ENCODE assay signal across 21 cellular contexts in genomic region chrX:7318661-7319060, GRCh38.
DNase-seq lines count a peak whose midpoint lies in the region; ATAC-seq, FAIRE-seq and TF ChIP-seq lines count a peak whose summit lies in the region.
"Had no signal": no experiment of that assay in that cellular context is flagged by ENCODE, and none has a peak within 500 bp of the region (broad histone marks: within the 10 kb centered on the region; RNA-seq: fewer than 3 reads in every experiment).

No MANE protein-coding gene starts in this region.

- no peak overlapping the region for H3K4me3 ChIP-seq in keratinocyte (ENCODE audit: control insufficient read depth in 2 of 3, extremely low read depth in 1 of 3, insufficient read depth in 2 of 3, low read depth in 1 of 3, low read length in 3 of 3)

- no peak overlapping the region for H2AFZ ChIP-seq in keratinocyte (ENCODE audit: control insufficient read depth, low read length)

- H3K27me3 Mint-ChIP-seq in HFFc6 (ENCODE audit: insufficient read depth) (no peaks in the 10 kb centered on the region), WTC11 (ENCODE audit: low read depth) (no peaks in the 10 kb centered on the region; the same call in 1 of the 2 replicates)
- H3K27me3 Mint-ChIP-seq: CD4-positive, alpha-beta memory T cell; IgD-negative memory B cell had no signal

- no peak overlapping the region for H3K9ac ChIP-seq in keratinocyte (ENCODE audit: control insufficient read depth, extremely low read depth, insufficient read depth, low read length)
- H3K9ac ChIP-seq: SK-N-SH had no signal

- CTCF ChIA-PET in WTC11 (lab: Charles Lee): interaction anchor here (0.5 to 1.2 kb wide), 3 partner anchors 25 to 127 kb away, joined by 3 to 10 read pairs (median 3); no protein-coding TSS in a partner anchor

- H3K27ac Mint-ChIP-seq in HFFc6 (no peak overlapping the region), WTC11 (no peak overlapping the region)
- H3K27ac Mint-ChIP-seq: CD4-positive, alpha-beta memory T cell; IgD-negative memory B cell had no signal

- no peaks in the 10 kb centered on the region for H3K9me1 ChIP-seq in keratinocyte (ENCODE audit: control insufficient read depth, extremely low read depth, insufficient read depth, low read length)

- H3K4me3 Mint-ChIP-seq in HFFc6: no peak overlapping the region; the same call in 1 of the 2 replicates
- H3K4me3 Mint-ChIP-seq in WTC11: no peak overlapping the region
- H3K4me3 Mint-ChIP-seq: CD4-positive, alpha-beta memory T cell; IgD-negative memory B cell had no signal

- TF ChIP-seq CTCF in HFFc6 (IDR thresholded peaks at IDR 0.05) (peak; percentile 51), WTC11 (IDR thresholded peaks at IDR 0.05) (no peak), keratinocyte (optimal IDR thresholded peaks at IDR 0.05 in 1 of 3, IDR thresholded peaks at IDR 0.05 in 1 of 3, conservative IDR thresholded peaks at IDR 0.05 in 1 of 3; ENCODE audit: extremely low read depth in 1 of 3, insufficient read depth in 2 of 3, low read length in 3 of 3) (peak in 2 of 3 experiments; percentile 20 to 25)

- no peak overlapping the region for H3K4me2 ChIP-seq in keratinocyte (ENCODE audit: control insufficient read depth, extremely low read depth, insufficient read depth, low read depth, low read length)
- H3K4me2 ChIP-seq: SK-N-SH had no signal

- dilution Hi-C loops in keratinocyte (cut with MboI; ENCODE audit: extremely low pct_ligation_motif_present, low sequenced_read_pairs): no loop called here

- no peak for FAIRE-seq in keratinocyte (lab: Jason Lieb, UNC)
- FAIRE-seq: D721Med had no signal

- H4K20me1 ChIP-seq in keratinocyte (ENCODE audit: control insufficient read depth, extremely low read depth, insufficient read depth, low read length): no peaks in the 10 kb centered on the region

- H3K36me3 Mint-ChIP-seq in HFFc6 (ENCODE audit: low read depth): no peaks in the 10 kb centered on the region
- no peaks in the 10 kb centered on the region for H3K36me3 Mint-ChIP-seq in WTC11
- H3K36me3 Mint-ChIP-seq: CD4-positive, alpha-beta memory T cell had no signal

- H3K79me2 ChIP-seq in keratinocyte (ENCODE audit: control insufficient read depth, insufficient read depth, low read length): no peaks in the 10 kb centered on the region

- POLR2A ChIA-PET in WTC11 (lab: Charles Lee): no interaction called here

- H3K36me3 ChIP-seq in keratinocyte (ENCODE audit: control insufficient read depth in 2 of 2, extremely low read depth in 1 of 2, insufficient read depth in 2 of 2, low read length in 2 of 2): no peaks in the 10 kb centered on the region
- H3K36me3 ChIP-seq: BE2C had no signal

- H3K9me3 ChIP-seq in keratinocyte (ENCODE audit: control insufficient read depth, low read depth, low read length): no peaks in the 10 kb centered on the region
- H3K9me3 ChIP-seq: BE2C, SK-N-SH had no signal

- H3K4me1 Mint-ChIP-seq in HFFc6 (ENCODE audit: low read depth) (peaks cover 53% of the 10 kb centered on the region), WTC11 (peaks cover 9% of the 10 kb centered on the region)
- H3K4me1 Mint-ChIP-seq: CD4-positive, alpha-beta memory T cell; IgD-negative memory B cell had no signal

- H3K9me3 Mint-ChIP-seq in HFFc6 (no peaks in the 10 kb centered on the region), WTC11 (0 out of 2 replicates have a peak, but pooled peaks cover 4% of the 10 kb centered on the region)

- ATAC-seq in WTC11 (peak; percentile 58; the same call in 1 of the 2 replicates), HG03460 (IDR thresholded peaks at IDR 0.05; ENCODE audit: unreplicated experiment) (no peak), left lobe of liver (no peak), esophagus mucosa (no peak)

- no peaks in the 10 kb centered on the region for H3K4me1 ChIP-seq in keratinocyte (ENCODE audit: control insufficient read depth, extremely low read depth, insufficient read depth, low read length)
- H3K4me1 ChIP-seq: BE2C had no signal

- DNase-seq in NCI-H2107 treated with DMSO at 0.1 percent for 48 hours (lab: John Stamatoyannopoulos, UW; ENCODE audit: unreplicated experiment) (peak; percentile 1), NCI-H2107 (lab: John Stamatoyannopoulos, UW) (no peak), HFFc6 (no peak), WTC11 (ENCODE audit: low spot score) (peak; percentile 9), keratinocyte (ENCODE audit: low read depth, low spot score) (no peak), left lobe of liver (ENCODE audit: low spot score) (no peak)
- DNase-seq: BE2C; CD4-positive, alpha-beta memory T cell; DMS79 treated with DMSO at 0.1 percent for 48 hours; Kasumi-1; NCI-H1105 treated with DMSO at 0.1 percent for 48 hours; NCI-H1694 treated with DMSO at 0.1 percent for 48 hours; NCI-H446; NCI-H774; SHP77; SK-N-SH had no signal

- H3K27me3 ChIP-seq in keratinocyte (ENCODE audit: control insufficient read depth, extremely low read depth, insufficient read depth, low read length): no peaks in the 10 kb centered on the region
- H3K27me3 ChIP-seq: BE2C had no signal

- H3K27ac ChIP-seq in keratinocyte (ENCODE audit: control insufficient read depth, insufficient read depth, low read length): no peak overlapping the region
- H3K27ac ChIP-seq: 22Rv1 had no signal

TF ChIP-seq in WTC11, 78 proteins besides CTCF, POLR2A, EP300 and RAD21 (continues in another document):
- TF ChIP-seq GTF2I (CRISPR knock-in tag; conservative IDR thresholded peaks at IDR 0.05) (no peak), STAT6 (CRISPR knock-in tag; conservative IDR thresholded peaks at IDR 0.05; ENCODE audit: low read depth) (no peak), PRDM15 (CRISPR knock-in tag; IDR thresholded peaks at IDR 0.05) (no peak), E2F1 (CRISPR knock-in tag; IDR thresholded peaks at IDR 0.05) (no peak), ESRRA (CRISPR knock-in tag; IDR thresholded peaks at IDR 0.05; ENCODE audit: borderline replicate concordance) (no peak), ZNF263 (CRISPR knock-in tag; IDR thresholded peaks at IDR 0.05; ENCODE audit: low read depth) (no peak)

Comparison
In these comparisons a context has a peak if more than half of its experiments do, and no peak if none do; other contexts are left out.
1. DNase-seq: peak in NCI-H2107 treated with DMSO at 0.1 percent for 48 hours (single experiment) and WTC11 (single experiment); none in NCI-H2107 (single experiment), HFFc6 (single experiment), keratinocyte (single experiment) and left lobe of liver (single experiment).